35 cellular contexts compared by ENCODE assay signal in the genomic region with DNA sequence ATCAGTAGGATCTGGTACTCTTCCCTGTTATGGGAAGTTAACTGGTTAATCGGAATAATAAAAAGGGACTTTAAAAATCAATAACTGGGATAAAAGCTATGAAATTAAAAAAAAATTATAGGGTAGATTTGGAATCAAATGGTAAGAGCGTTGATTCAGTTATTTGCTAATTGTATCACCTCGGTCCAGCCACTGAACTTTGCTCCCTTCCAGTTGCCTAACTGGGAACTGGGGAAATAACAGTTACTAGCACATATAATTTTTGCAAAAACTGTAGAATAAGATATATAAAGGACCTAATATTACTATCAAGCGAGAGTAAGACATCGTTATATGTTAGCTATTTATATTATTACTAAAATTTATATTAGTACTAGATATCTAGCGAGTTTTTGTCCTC.
"Had no signal": no experiment of that assay in that cellular context is flagged by ENCODE, and none has a peak within 500 bp of the region (broad histone marks: within the 10 kb centered on the region; RNA-seq: fewer than 3 reads in every experiment).

No MANE protein-coding gene starts in this region.

- H3K27ac ChIP-seq: KMS-11 had no signal

- H3K36me3 ChIP-seq: MG63 had no signal

- H3K9me3 ChIP-seq: MG63 had no signal

- H3K4me2 ChIP-seq: KMS-11 had no signal

- H3K27me3 ChIP-seq: MG63 had no signal

- H3K9ac ChIP-seq: KMS-11 had no signal

- H3K4me3 ChIP-seq: MG63 had no signal

- DNase-seq: Karpas-422, Kasumi-1, MG63, MM.1S, MV-4-11, NCI-H1048, NCI-H1092, NCI-H1092 treated with DMSO at 0.1 percent for 48 hours, NCI-H1105, NCI-H1105 treated with DMSO at 0.1 percent for 48 hours, NCI-H1417, NCI-H1417 treated with DMSO at 0.1 percent for 48 hours, NCI-H1436, NCI-H1436 treated with DMSO at 0.1 percent for 48 hours, NCI-H146, NCI-H1694, NCI-H1694 treated with DMSO at 0.1 percent for 48 hours, NCI-H187, NCI-H187 treated with DMSO at 0.1 percent for 48 hours, NCI-H1930, NCI-H2029, NCI-H2029 treated with DMSO at 0.1 percent for 48 hours, NCI-H2081, NCI-H2081 treated with DMSO at 0.1 percent for 48 hours, NCI-H2107, NCI-H2171, NCI-H2171 treated with DMSO at 0.1 percent for 48 hours, NCI-H2227 treated with DMSO at 0.1 percent for 48 hours, NCI-H226, NCI-H345, NCI-H446, NCI-H446 treated with DMSO at 0.1 percent for 48 hours, NCI-H510A, NCI-H510A treated with DMSO at 0.1 percent for 48 hours had no signal
